Comparison of ENCODE assay signal across 20 cellular contexts in genomic region chr2:195367713-195368529, GRCh38.
"Had no signal": no experiment of that assay in that cellular context is flagged by ENCODE, and none has a peak within 500 bp of the region (broad histone marks: within the 10 kb centered on the region; RNA-seq: fewer than 3 reads in every experiment).

No MANE protein-coding gene starts in this region.

- H3K4me3 Mint-ChIP-seq: activated CD8-positive, alpha-beta T cell treated with anti-CD3 and anti-CD28 coated beads for 36 hours; activated naive CD4-positive, alpha-beta T cell treated with anti-CD3 and anti-CD28 coated beads for 36 hours; activated T-cell treated with anti-CD3 and anti-CD28 coated beads, Interleukin-2, amount 50 U/mL, for 24 hours; memory B cell; stimulated activated naive B cell treated with anti-CD40 and anti-IgM and Interleukin-4, amounts not matched to agents 10 μg/mL and 1 μg/mL and 100 μg/mL, for 72 hours; T-helper 17 cell had no signal

- DNase-seq: activated CD4-positive, alpha-beta T cell treated with anti-CD3 and anti-CD28 coated beads for 48 hours; activated CD4-positive, CD25-positive, alpha-beta regulatory T cell; activated CD8-positive, alpha-beta T cell treated with anti-CD3 and anti-CD28 coated beads for 36 hours; activated naive CD4-positive, alpha-beta T cell treated with anti-CD3 and anti-CD28 coated beads for 36 hours; activated T-cell treated with anti-CD3 and anti-CD28 coated beads, Interleukin-2, amount 50 U/mL, for 24 hours; aorta; cortex of kidney; heart right ventricle; kidney glomerular epithelial cell; naive thymus-derived CD8-positive, alpha-beta T cell; sigmoid colon; stimulated activated CD4-positive, alpha-beta T cell treated with anti-CD3 and anti-CD28 coated beads, Interleukin-4, amount 100 ng/mL, for 24 hours; stimulated activated naive B cell treated with anti-CD40 and anti-IgM and Interleukin-4, amounts not matched to agents 10 μg/mL and 1 μg/mL and 100 μg/mL, for 72 hours; T-helper 17 cell had no signal

- H3K4me3 ChIP-seq: gastroesophageal sphincter, heart right ventricle, sigmoid colon, thoracic aorta had no signal

- H3K9me3 ChIP-seq: gastroesophageal sphincter, heart right ventricle, neutrophil, sigmoid colon, thoracic aorta had no signal

- H3K27me3 ChIP-seq: gastroesophageal sphincter, heart right ventricle, neutrophil, sigmoid colon had no signal

- H3K36me3 ChIP-seq: gastroesophageal sphincter, heart right ventricle, neutrophil, sigmoid colon, thoracic aorta had no signal

- H3K9ac ChIP-seq: parathyroid adenoma had no signal

- H3K27me3 Mint-ChIP-seq: activated CD8-positive, alpha-beta T cell treated with anti-CD3 and anti-CD28 coated beads for 36 hours; activated T-cell treated with anti-CD3 and anti-CD28 coated beads, Interleukin-2, amount 50 U/mL, for 24 hours; memory B cell; naive thymus-derived CD8-positive, alpha-beta T cell; stimulated activated naive B cell treated with anti-CD40 and anti-IgM and Interleukin-4, amounts not matched to agents 10 μg/mL and 1 μg/mL and 100 μg/mL, for 72 hours; T-helper 17 cell had no signal

- H3K79me2 ChIP-seq: parathyroid adenoma had no signal

- H3K4me1 ChIP-seq: heart right ventricle, parathyroid adenoma, sigmoid colon had no signal

- H3K27ac ChIP-seq: gastroesophageal sphincter, heart right ventricle, neutrophil, parathyroid adenoma, sigmoid colon, thoracic aorta had no signal

- H3K4me1 Mint-ChIP-seq: memory B cell, T-helper 17 cell had no signal

- H3K27ac Mint-ChIP-seq: activated CD8-positive, alpha-beta T cell treated with anti-CD3 and anti-CD28 coated beads for 36 hours; activated naive CD4-positive, alpha-beta T cell treated with anti-CD3 and anti-CD28 coated beads for 36 hours; activated T-cell treated with anti-CD3 and anti-CD28 coated beads, Interleukin-2, amount 50 U/mL, for 24 hours; activated T-helper 2 cell treated with anti-CD3 and anti-CD28 coated beads, Interferon-gamma antibody, Interleukin-2, Interleukin-4, amounts not matched to agents 10 μg/mL and 5 μg/mL and 100 μg/mL, durations not matched to agents 14 hours and 24 hours and 36 hours; memory B cell; stimulated activated naive B cell treated with anti-CD40 and anti-IgM and Interleukin-4, amounts not matched to agents 10 μg/mL and 1 μg/mL and 100 μg/mL, for 72 hours; T-helper 17 cell had no signal

- H2AFZ ChIP-seq: parathyroid adenoma had no signal
